In genomic region chr6:15621203-15622044, GRCh38 we compare ENCODE assay signal across 1 cellular context.
TF ChIP-seq lines count a peak whose summit lies in the region.

No MANE protein-coding gene starts in this region.

TF ChIP-seq in K562, 482 proteins besides CTCF, POLR2A, EP300 and RAD21 (continued from another document and continues in another):
- TF ChIP-seq MGA (IDR thresholded peaks at IDR 0.05) (no peak), ILK (tag; IDR thresholded peaks at IDR 0.05; ENCODE audit: borderline replicate concordance, low read depth) (no peak), SIN3A (IDR thresholded peaks at IDR 0.05; ENCODE audit: borderline replicate concordance in 2 of 2, control insufficient read depth in 1 of 2, low read depth in 2 of 2, low read length in 2 of 2) (no peak), NONO (IDR thresholded peaks at IDR 0.05; ENCODE audit: low read depth in 2 of 2, low read length in 1 of 2) (0 out of 4 replicates have a peak, but pooled peaks of 1 of the 2 experiments have one; percentile 37), ZFP1 (CRISPR knock-in tag; IDR thresholded peaks at IDR 0.05) (no peak), SMARCE1 (IDR thresholded peaks at IDR 0.05) (peak; percentile 80), NUFIP1 (IDR thresholded peaks at IDR 0.05; ENCODE audit: partially characterized antibody) (no peak), CCNT2 (IDR thresholded peaks at IDR 0.05; ENCODE audit: borderline replicate concordance, extremely low read depth, insufficient read length, low read depth, low read length) (peak; percentile 43), MLLT1 (IDR thresholded peaks at IDR 0.05) (peak; percentile 77 to 80; a peak in 3 of 4 replicates), ZNF197 (CRISPR knock-in tag; IDR thresholded peaks at IDR 0.05; ENCODE audit: low read depth) (no peak), NFE2 (IDR thresholded peaks at IDR 0.05; ENCODE audit: low read depth) (no peak), E2F5 (CRISPR knock-in tag; IDR thresholded peaks at IDR 0.05) (no peak), MTA2 (IDR thresholded peaks at IDR 0.05; ENCODE audit: low read depth) (peak; percentile 52), FOXM1 (IDR thresholded peaks at IDR 0.05; ENCODE audit: low read depth) (peak; percentile 82), FOXM1 (CRISPR knock-in tag; IDR thresholded peaks at IDR 0.05; ENCODE audit: low read depth) (no peak), HOMEZ (CRISPR knock-in tag; IDR thresholded peaks at IDR 0.05) (no peak), ATF4 (CRISPR knock-in tag; IDR thresholded peaks at IDR 0.05) (no peak; the same call in 1 of the 2 replicates), GABPB2 (CRISPR knock-in tag; conservative IDR thresholded peaks at IDR 0.05) (no peak), MCM7 (IDR thresholded peaks at IDR 0.05) (no peak), TCF7L2 (IDR thresholded peaks at IDR 0.05; ENCODE audit: low read depth, low read length) (peak; percentile 52; the same call in 1 of the 2 replicates), THAP7 (CRISPR knock-in tag; IDR thresholded peaks at IDR 0.05) (no peak), PREB (CRISPR knock-in tag; IDR thresholded peaks at IDR 0.05) (no peak), EP400 (IDR thresholded peaks at IDR 0.05) (peak; percentile 62; the same call in 1 of the 2 replicates), FOXK2 (conservative IDR thresholded peaks at IDR 0.05 in 1 of 2, IDR thresholded peaks at IDR 0.05 in 1 of 2; ENCODE audit: low read depth in 2 of 2) (peak; percentile 79 to 82; a peak in 3 of 4 replicates), ZNF133 (CRISPR knock-in tag; IDR thresholded peaks at IDR 0.05) (no peak), TAF15 (IDR thresholded peaks at IDR 0.05; ENCODE audit: low read depth, low read length) (no peak), ERF (CRISPR knock-in tag; IDR thresholded peaks at IDR 0.05) (0 out of 2 replicates have a peak, but pooled peaks have one; percentile 15), ZNF24 (IDR thresholded peaks at IDR 0.05) (peak; percentile 95), IRF2 (CRISPR knock-in tag; IDR thresholded peaks at IDR 0.05) (no peak), FOXP1 (CRISPR knock-in tag; IDR thresholded peaks at IDR 0.05) (no peak), CLOCK (CRISPR knock-in tag; IDR thresholded peaks at IDR 0.05; ENCODE audit: borderline replicate concordance) (no peak), ZNF436 (CRISPR knock-in tag; IDR thresholded peaks at IDR 0.05) (no peak), ZC3H4 (CRISPR knock-in tag; IDR thresholded peaks at IDR 0.05; ENCODE audit: borderline replicate concordance) (no peak), FIP1L1 (IDR thresholded peaks at IDR 0.05; ENCODE audit: low read depth, low read length, poor library complexity, severe bottlenecking) (no peak), CBX5 (IDR thresholded peaks at IDR 0.05; ENCODE audit: borderline replicate concordance, low read depth) (no peak; the same call in 1 of the 2 replicates), GATAD2A (IDR thresholded peaks at IDR 0.05) (peak; percentile 70), RBM17 (IDR thresholded peaks at IDR 0.05; ENCODE audit: borderline replicate concordance, low read depth, low read length) (no peak), MAX (CRISPR knock-in tag; IDR thresholded peaks at IDR 0.05) (no peak), MED1 (CRISPR knock-in tag; IDR thresholded peaks at IDR 0.05; ENCODE audit: borderline replicate concordance) (no peak), PCBP2 (IDR thresholded peaks at IDR 0.05; ENCODE audit: low read depth, low read length, poor library complexity, severe bottlenecking) (no peak), POLR2B (IDR thresholded peaks at IDR 0.05; ENCODE audit: low read depth, partially characterized antibody) (peak; percentile 59), ZNF644 (tag; IDR thresholded peaks at IDR 0.05; ENCODE audit: low read depth) (0 out of 2 replicates have a peak, but pooled peaks have one; percentile 34), ESRRB (CRISPR knock-in tag; IDR thresholded peaks at IDR 0.05; ENCODE audit: borderline replicate concordance) (no peak)
